Comparison of ENCODE assay signal across 9 cellular contexts in the genomic region with DNA sequence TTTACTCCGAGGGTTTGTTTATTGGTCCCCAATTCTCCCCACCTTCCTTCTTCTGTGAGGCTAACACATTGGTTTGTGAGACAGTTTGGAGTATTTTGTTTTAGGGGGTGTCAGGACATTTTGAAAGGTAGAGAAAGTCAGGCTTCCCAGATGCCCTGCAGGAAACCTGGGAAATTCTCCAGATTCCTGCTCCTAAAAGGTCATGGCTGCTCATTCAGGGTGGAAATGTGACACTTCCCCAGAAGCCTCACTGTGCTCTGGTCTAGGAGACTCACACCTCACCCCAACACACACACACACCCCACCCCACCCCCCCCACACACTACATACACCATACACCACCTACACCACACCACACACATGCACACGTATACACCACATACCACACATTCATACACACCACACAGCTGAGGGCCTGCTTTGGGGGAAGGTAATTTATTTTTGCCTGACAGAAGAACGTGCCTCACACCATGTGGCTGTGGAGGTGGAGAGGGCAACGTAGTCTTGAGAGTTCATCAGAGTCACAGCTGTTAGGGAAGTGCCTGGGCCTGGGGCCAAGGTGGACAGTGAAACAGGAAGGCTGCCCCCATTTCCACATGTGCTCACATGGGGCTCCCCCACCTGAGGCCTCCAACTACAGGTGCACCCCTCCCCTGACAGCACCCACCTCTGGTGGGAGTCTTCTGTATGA. TPM values are rescaled to one million over a fixed set of nuclear protein-coding genes. Genes with fewer than 3 reads are reported as not detected.
DNase-seq lines count a peak whose midpoint lies in the region; ATAC-seq and TF ChIP-seq lines count a peak whose summit lies in the region.
"Had no signal": no experiment of that assay in that cellular context is flagged by ENCODE, and none has a peak within 500 bp of the region (broad histone marks: within the 10 kb centered on the region; RNA-seq: fewer than 3 reads in every experiment).

No MANE protein-coding gene starts in this region.

- H3K27ac ChIP-seq in sigmoid colon: peak overlapping the region in 2 of 4 donors; percentile 28 to 41

- POLR2A ChIA-PET in activated CD4-positive, alpha-beta memory T cell treated with anti-CD3 and anti-CD28 coated beads, Interleukin-2, amount 10 ng/mL, durations not matched to agents 7 days and 5 days (lab: Charles Lee): no interaction called here

- H3K4me3 Mint-ChIP-seq in activated CD4-positive, alpha-beta memory T cell treated with anti-CD3 and anti-CD28 coated beads, Interleukin-2, amount 10 ng/mL, durations not matched to agents 7 days and 5 days: no peak overlapping the region

- intact Hi-C loops in sigmoid colon (cut with DNase I): no loop called here

- H3K4me1 Mint-ChIP-seq in activated CD4-positive, alpha-beta memory T cell treated with anti-CD3 and anti-CD28 coated beads, Interleukin-2, amount 10 ng/mL, durations not matched to agents 7 days and 5 days: peaks cover 4% of the 10 kb centered on the region

- TF ChIP-seq CTCF in NB4 (IDR thresholded peaks at IDR 0.05; ENCODE audit: low read depth, low read length) (no peak), fibroblast of pulmonary artery (IDR thresholded peaks at IDR 0.05; ENCODE audit: low read length, missing control alignments) (no peak), sigmoid colon (IDR thresholded peaks at IDR 0.05) (no peak), BE2C (IDR thresholded peaks at IDR 0.05; ENCODE audit: low read depth, low read length) (no peak)

- no peaks in the 10 kb centered on the region for H3K9me3 ChIP-seq in sigmoid colon
- H3K9me3 ChIP-seq in BE2C: no peaks in the 10 kb centered on the region

- no peak for TF ChIP-seq POLR2A in NB4 (IDR thresholded peaks at IDR 0.05; ENCODE audit: extremely low read depth, insufficient read length)
- no peak for TF ChIP-seq POLR2A in sigmoid colon (IDR thresholded peaks at IDR 0.05)

- peak; percentile 70 for DNase-seq in EH (ENCODE audit: low read depth)
- DNase-seq in NB4 (ENCODE audit: low read depth): peak; percentile 26
- peak; percentile 49 for DNase-seq in fibroblast of pulmonary artery (ENCODE audit: low read depth)
- peak; percentile 81 for DNase-seq in sigmoid colon
- DNase-seq in ACHN: no peak
- DNase-seq in activated CD4-positive, alpha-beta memory T cell treated with anti-CD3 and anti-CD28 coated beads, Interleukin-2, amount 10 ng/mL, durations not matched to agents 7 days and 5 days: no peak
- no peak for DNase-seq in BE2C

- H3K36me3 Mint-ChIP-seq in activated CD4-positive, alpha-beta memory T cell treated with anti-CD3 and anti-CD28 coated beads, Interleukin-2, amount 10 ng/mL, durations not matched to agents 7 days and 5 days (ENCODE audit: low read depth): no peaks in the 10 kb centered on the region

- H3K4me3 ChIP-seq in NB4 (ENCODE audit: low read depth, low read length): no peak overlapping the region
- H3K4me3 ChIP-seq in fibroblast of pulmonary artery (replicated peaks; ENCODE audit: low read depth, low read length): no peak overlapping the region
- no peak overlapping the region for H3K4me3 ChIP-seq in sigmoid colon
- H3K4me3 ChIP-seq in BE2C (ENCODE audit: low read depth, low read length): no peak overlapping the region
- H3K4me3 ChIP-seq: skin epidermis had no signal

- no peaks in the 10 kb centered on the region for H3K36me3 ChIP-seq in sigmoid colon
- H3K36me3 ChIP-seq in BE2C: no peaks in the 10 kb centered on the region

- H3K4me1 ChIP-seq in sigmoid colon (peaks cover 0 to 54% (median 43%) of the 10 kb centered on the region in 4 donors), BE2C (peaks cover 10% of the 10 kb centered on the region)

- peak; percentile 75 for ATAC-seq in GM21723 (IDR thresholded peaks at IDR 0.05; ENCODE audit: unreplicated experiment)

- no peak overlapping the region for H3K27ac Mint-ChIP-seq in activated CD4-positive, alpha-beta memory T cell treated with anti-CD3 and anti-CD28 coated beads, Interleukin-2, amount 10 ng/mL, durations not matched to agents 7 days and 5 days

- H3K27me3 ChIP-seq in sigmoid colon (no peaks in the 10 kb centered on the region), BE2C (no peaks in the 10 kb centered on the region)

- no peaks in the 10 kb centered on the region for H3K9me3 Mint-ChIP-seq in activated CD4-positive, alpha-beta memory T cell treated with anti-CD3 and anti-CD28 coated beads, Interleukin-2, amount 10 ng/mL, durations not matched to agents 7 days and 5 days

- no peaks in the 10 kb centered on the region for H3K27me3 Mint-ChIP-seq in activated CD4-positive, alpha-beta memory T cell treated with anti-CD3 and anti-CD28 coated beads, Interleukin-2, amount 10 ng/mL, durations not matched to agents 7 days and 5 days

- in situ Hi-C loops in ACHN (cut with HindIII; ENCODE audit: low pct_ligation_motif_present, low pct_unique_long_range_greater_than_20kb, low sequenced_read_pairs): no loop called here

- TF ChIP-seq EP300 in sigmoid colon (IDR thresholded peaks at IDR 0.05): no peak

- CTCF ChIA-PET in activated CD4-positive, alpha-beta memory T cell treated with anti-CD3 and anti-CD28 coated beads, Interleukin-2, amount 10 ng/mL, durations not matched to agents 7 days and 5 days (lab: Charles Lee): no interaction called here

- 49 to 62% methylated on average over 4 of the region's 4 CpGs for WGBS in sigmoid colon, 2 donors

RNA-seq across cellular contexts. Expression of gene LIMD1, which starts 40.4 kb away (rescaled TPM):
- total RNA-seq in sigmoid colon: 10 to 100 TPM; 12.2 to 19.9 (median 13.2) TPM
- polyA plus RNA-seq in sigmoid colon: 10 to 100 TPM in 1 of 3 donors, 1 to 10 TPM in 2; 3.0 to 13.2 (median 3.2) TPM
- total RNA-seq in activated CD4-positive, alpha-beta memory T cell treated with anti-CD3 and anti-CD28 coated beads, Interleukin-2, amount 10 ng/mL, durations not matched to agents 7 days and 5 days: 10 to 100 TPM; 39.9 to 41.0 TPM
- 4.1 TPM for polyA plus RNA-seq in BE2C (2012; ENCODE audit: insufficient read depth, insufficient read length, low read depth)

Comparison
In these comparisons a context has a peak if more than half of its experiments do, and no peak if none do; other contexts are left out.
1. DNase-seq: peak in EH (single experiment), NB4 (single experiment), fibroblast of pulmonary artery (single experiment) and sigmoid colon (single experiment); none in ACHN (single experiment), activated CD4-positive, alpha-beta memory T cell treated with anti-CD3 and anti-CD28 coated beads, Interleukin-2, amount 10 ng/mL, durations not matched to agents 7 days and 5 days (single experiment) and BE2C (single experiment).